Comparison of ENCODE assay signal across 9 cellular contexts in the genomic region with DNA sequence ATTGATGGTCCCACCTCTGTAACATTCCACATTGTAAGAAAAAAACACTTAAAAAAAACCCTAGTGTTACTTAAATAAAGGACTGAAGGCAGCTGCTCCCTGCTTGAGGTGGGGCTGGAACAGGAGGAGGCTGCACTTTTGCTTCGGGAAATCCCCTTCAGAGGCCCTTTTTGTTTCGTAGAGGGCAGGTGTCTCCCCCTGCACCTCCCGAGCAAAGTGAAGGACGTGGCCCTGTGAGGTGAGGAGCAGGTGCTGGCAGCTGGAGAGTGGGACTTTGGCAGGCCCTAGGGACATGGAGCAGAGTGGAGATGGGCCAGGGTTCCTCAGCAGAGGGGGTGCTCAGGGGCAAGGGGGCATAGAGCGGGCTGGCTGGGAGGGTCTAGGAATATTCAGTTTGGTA. TPM values are rescaled to one million over a fixed set of nuclear protein-coding genes. Genes with fewer than 3 reads are reported as not detected.
DNase-seq lines count a peak whose midpoint lies in the region; ATAC-seq and TF ChIP-seq lines count a peak whose summit lies in the region.
"Had no signal": no experiment of that assay in that cellular context is flagged by ENCODE, and none has a peak within 500 bp of the region (broad histone marks: within the 10 kb centered on the region; RNA-seq: fewer than 3 reads in every experiment).

No MANE protein-coding gene starts in this region.

- in situ Hi-C loops in IMR-90 (cut with MboI; ENCODE audit: low sequenced_read_pairs) = no loop called here

- H3K36me3 ChIP-seq in IMR-90 (ENCODE audit: control insufficient read depth, insufficient read depth, low read length) = no peaks in the 10 kb centered on the region
- H3K36me3 ChIP-seq in esophagus squamous epithelium = no peaks in the 10 kb centered on the region

- H3K27ac ChIP-seq in IMR-90 (ENCODE audit: insufficient read depth, low read length) (no peak overlapping the region), esophagus squamous epithelium (no peak overlapping the region)

- H3K4me3 ChIP-seq in IMR-90 (ENCODE audit: insufficient read depth, low read depth, low read length) = no peak overlapping the region
- no peak overlapping the region for H3K4me3 ChIP-seq in esophagus squamous epithelium

- no peaks in the 10 kb centered on the region; the same call in 1 of the 2 replicates for H3K9me1 ChIP-seq in IMR-90 (ENCODE audit: insufficient read depth, low read length)

- H3K4me1 Mint-ChIP-seq in activated naive CD8-positive, alpha-beta T cell treated with anti-CD3 and anti-CD28 coated beads, Interleukin-2, amount 50 U/mL, for 24 hours = peaks cover 27% of the 10 kb centered on the region
- no peaks in the 10 kb centered on the region for H3K4me1 Mint-ChIP-seq in Calu3 (ENCODE audit: low read depth, unreplicated experiment)

- H3K4ac ChIP-seq in IMR-90 (ENCODE audit: low read depth, low read length) = no peak overlapping the region

- TF ChIP-seq POLR2A in IMR-90 (IDR thresholded peaks at IDR 0.05; ENCODE audit: low read depth, low read length) (no peak), esophagus squamous epithelium (IDR thresholded peaks at IDR 0.05) (no peak)

- DNase-seq in GM10266 (ENCODE audit: extremely low spot score) = peak; percentile 75
- DNase-seq in IMR-90 = no peak
- peak; percentile 31 for DNase-seq in activated naive CD8-positive, alpha-beta T cell treated with anti-CD3 and anti-CD28 coated beads, Interleukin-2, amount 50 U/mL, for 24 hours
- no peak for DNase-seq in retina
- no peak for DNase-seq in esophagus squamous epithelium (lab: John Stamatoyannopoulos, UW)
- no peak for DNase-seq in Calu3
- DNase-seq in NCI-H446 (lab: John Stamatoyannopoulos, UW) = no peak

- no peak overlapping the region for H4K91ac ChIP-seq in IMR-90 (ENCODE audit: insufficient read depth, low read depth, low read length)

- H3K27me3 ChIP-seq in IMR-90 (ENCODE audit: control insufficient read depth, insufficient read depth, low read length) = peaks cover 43% of the 10 kb centered on the region
- no peaks in the 10 kb centered on the region for H3K27me3 ChIP-seq in esophagus squamous epithelium

- no peak for TF ChIP-seq RAD21 in IMR-90 (IDR thresholded peaks at IDR 0.05; ENCODE audit: low read length)

- ATAC-seq in GM19397 (IDR thresholded peaks at IDR 0.05; ENCODE audit: unreplicated experiment) (peak; percentile 51), IMR-90 (ENCODE audit: low read depth) (no peak)
- peak; percentile 60 for ATAC-seq in activated naive CD8-positive, alpha-beta T cell treated with anti-CD3 and anti-CD28 coated beads, Interleukin-2, amount 50 U/mL, for 24 hours

- BruUV-seq in IMR-90 (replicated peaks; lab: Mats Ljungman, UMichigan) (no TSS peak), Calu3 (replicated peaks; lab: Mats Ljungman, UMichigan) (no TSS peak)

- no peak overlapping the region for H2AK5ac ChIP-seq in IMR-90 (ENCODE audit: low read depth, low read length)

- H2BK20ac ChIP-seq in IMR-90 (ENCODE audit: low read depth, low read length) = no peak overlapping the region

- dilution Hi-C loops in IMR-90 (cut with HindIII; ENCODE audit: low sequenced_read_pairs, unreplicated experiment) = no loop called here

- peaks cover 8% of the 10 kb centered on the region for H3K9me3 ChIP-seq in IMR-90 (ENCODE audit: control insufficient read depth, insufficient read depth, low read length)
- no peaks in the 10 kb centered on the region for H3K9me3 ChIP-seq in esophagus squamous epithelium

- no peak overlapping the region for H3K4me3 Mint-ChIP-seq in activated naive CD8-positive, alpha-beta T cell treated with anti-CD3 and anti-CD28 coated beads, Interleukin-2, amount 50 U/mL, for 24 hours
- no peak overlapping the region for H3K4me3 Mint-ChIP-seq in Calu3 (ENCODE audit: low read depth, unreplicated experiment)

- no CpG with 5 or more reads among the region's 5 CpGs for WGBS in IMR-90 (ENCODE audit: extremely low coverage in 2 of 2, insufficient read length in 1 of 2), 2 experiments
- WGBS in esophagus squamous epithelium, 2 donors = 43 to 51% methylated on average over 4 of the region's 5 CpGs

- H3K9me3 Mint-ChIP-seq in activated naive CD8-positive, alpha-beta T cell treated with anti-CD3 and anti-CD28 coated beads, Interleukin-2, amount 50 U/mL, for 24 hours = no peaks in the 10 kb centered on the region
- no peaks in the 10 kb centered on the region for H3K9me3 Mint-ChIP-seq in Calu3 (ENCODE audit: low read depth, unreplicated experiment)
- H3K9me3 Mint-ChIP-seq: IgD-negative memory B cell had no signal

- no peaks in the 10 kb centered on the region for H3K79me1 ChIP-seq in IMR-90 (ENCODE audit: low read depth in 1 of 2, low read length in 2 of 2)

- no peak overlapping the region for H3K4me2 ChIP-seq in IMR-90 (ENCODE audit: low read depth, low read length)

- H2BK120ac ChIP-seq in IMR-90 (ENCODE audit: low read depth, low read length) = no peak overlapping the region

- POLR2A ChIA-PET in IMR-90 (lab: Charles Lee; ENCODE audit: unreplicated experiment) = no interaction called here

- no peak overlapping the region for H3K23ac ChIP-seq in IMR-90 (ENCODE audit: low read depth, low read length)

- intact Hi-C loops in IMR-90 (cut with micrococcal nuclease) = no loop called here
- intact Hi-C loops in esophagus squamous epithelium (cut with DNase I) = no loop called here
- intact Hi-C loops in Calu3 (cut with micrococcal nuclease; ENCODE audit: unreplicated experiment) = no loop called here

- no peak overlapping the region for H2BK15ac ChIP-seq in IMR-90 (ENCODE audit: low read depth, low read length)

- H3K36me3 Mint-ChIP-seq in activated naive CD8-positive, alpha-beta T cell treated with anti-CD3 and anti-CD28 coated beads, Interleukin-2, amount 50 U/mL, for 24 hours (ENCODE audit: low read depth) = no peaks in the 10 kb centered on the region
- H3K36me3 Mint-ChIP-seq in Calu3 (ENCODE audit: insufficient read depth, unreplicated experiment) = no peaks in the 10 kb centered on the region

- H3K18ac ChIP-seq in IMR-90 (ENCODE audit: low read depth, low read length) = no peak overlapping the region

- no peak overlapping the region for H3K14ac ChIP-seq in IMR-90 (replicated peaks; ENCODE audit: low read depth, low read length)

- H3K27ac Mint-ChIP-seq in activated naive CD8-positive, alpha-beta T cell treated with anti-CD3 and anti-CD28 coated beads, Interleukin-2, amount 50 U/mL, for 24 hours = no peak overlapping the region
- no peak overlapping the region for H3K27ac Mint-ChIP-seq in Calu3 (ENCODE audit: unreplicated experiment)
- H3K27ac Mint-ChIP-seq: IgD-negative memory B cell had no signal

- peak overlapping the region; percentile 43 for H2AFZ ChIP-seq in IMR-90 (replicated peaks; ENCODE audit: low read length, poor library complexity)

- H4K5ac ChIP-seq in IMR-90 (ENCODE audit: low read depth, low read length) = no peak overlapping the region

- CTCF ChIA-PET in IMR-90 (lab: Yijun Ruan, JAX) (no interaction called here), Calu3 (lab: Charles Lee) (no interaction called here)

- H3K4me1 ChIP-seq in IMR-90 (ENCODE audit: control insufficient read depth, insufficient read depth, low read length) (no peaks in the 10 kb centered on the region), esophagus squamous epithelium (peaks cover 3 to 24% (median 7%) of the 10 kb centered on the region in 3 donors)

- H4K8ac ChIP-seq in IMR-90 (ENCODE audit: low read depth in 2 of 2, low read length in 2 of 2) = no peak overlapping the region

- no peak overlapping the region for H2AK9ac ChIP-seq in IMR-90 (replicated peaks; ENCODE audit: low read depth, low read length, poor library complexity)

- H3K27me3 Mint-ChIP-seq in activated naive CD8-positive, alpha-beta T cell treated with anti-CD3 and anti-CD28 coated beads, Interleukin-2, amount 50 U/mL, for 24 hours = peaks cover 13% of the 10 kb centered on the region
- peaks cover under 1% of the 10 kb centered on the region for H3K27me3 Mint-ChIP-seq in Calu3 (ENCODE audit: unreplicated experiment)
- H3K27me3 Mint-ChIP-seq: IgD-negative memory B cell had no signal

- TF ChIP-seq CTCF in GM10266 (IDR thresholded peaks at IDR 0.05; ENCODE audit: control insufficient read depth, insufficient read depth, low read depth, missing control alignments) (no peak), IMR-90 (conservative IDR thresholded peaks at IDR 0.05; ENCODE audit: low read depth, low read length) (no peak), esophagus squamous epithelium (IDR thresholded peaks at IDR 0.05) (no peak), Calu3 (IDR thresholded peaks at IDR 0.05; ENCODE audit: unreplicated experiment) (no peak)

- no peak overlapping the region for H2BK5ac ChIP-seq in IMR-90 (ENCODE audit: low read depth, low read length, poor library complexity, severe bottlenecking)

- H4K20me1 ChIP-seq in IMR-90 (ENCODE audit: insufficient read depth, low read length) = no peaks in the 10 kb centered on the region

- no peak overlapping the region for H3K9ac ChIP-seq in IMR-90 (ENCODE audit: low read depth, low read length)

- H3K56ac ChIP-seq in IMR-90 (ENCODE audit: extremely low read depth, insufficient read depth, low read length) = no peak overlapping the region

TF ChIP-seq in IMR-90, 13 proteins besides CTCF, POLR2A, EP300 and RAD21 (continues in another document):
- TF ChIP-seq CEBPB (IDR thresholded peaks at IDR 0.05; ENCODE audit: low read depth, low read length) (no peak), CHD1 (IDR thresholded peaks at IDR 0.05; ENCODE audit: low read depth, low read length) (no peak), MAZ (IDR thresholded peaks at IDR 0.05; ENCODE audit: borderline replicate concordance, low read depth, low read length) (no peak), RFX5 (IDR thresholded peaks at IDR 0.05; ENCODE audit: low read depth, low read length) (no peak), BHLHE40 (IDR thresholded peaks at IDR 0.05; ENCODE audit: low read depth, low read length) (no peak), MXI1 (IDR thresholded peaks at IDR 0.05; ENCODE audit: borderline replicate concordance, low read depth, low read length) (no peak), SMC3 (IDR thresholded peaks at IDR 0.05; ENCODE audit: low read depth, low read length) (no peak), NFE2L2 (IDR thresholded peaks at IDR 0.05; ENCODE audit: low read depth, low read length) (no peak), RCOR1 (IDR thresholded peaks at IDR 0.05; ENCODE audit: insufficient replicate concordance, low read length) (no peak), MAFK (IDR thresholded peaks at IDR 0.05; ENCODE audit: low read depth, low read length) (no peak)

RNA-seq across cellular contexts. Expression of gene WNT4, which starts 33.4 kb away (rescaled TPM):
- not detected in 2 replicates for total RNA-seq in IMR-90 (2012; rRNA removed)
- polyA plus RNA-seq in IMR-90 (2012; rRNA removed) = not detected in 2 replicates
- polyA plus RNA-seq in IMR-90 (2012; cell fraction: cytosol; rRNA removed) = 0.01 TPM in 1 of 2 replicates, not detected in the other
- polyA plus RNA-seq in IMR-90 (2012; cell fraction: nucleus; rRNA removed; ENCODE audit: low replicate concordance) = not detected in 2 replicates
- total RNA-seq in esophagus squamous epithelium = 10 to 100 TPM in 1 of 4 donors, 1 to 10 TPM in 3; 4.8 to 11.9 (median 6.6) TPM
- total RNA-seq in Calu3 (2022) = 1.9 and 2.4 TPM in 2 replicates
- polyA plus RNA-seq: IgD-negative memory B cell had no signal

Comparison
In these comparisons a context has a peak if more than half of its experiments do, and no peak if none do; other contexts are left out.
1. DNase-seq: peak in GM10266 (single experiment) and activated naive CD8-positive, alpha-beta T cell treated with anti-CD3 and anti-CD28 coated beads, Interleukin-2, amount 50 U/mL, for 24 hours (single experiment); none in IMR-90 (single experiment), retina (single experiment), esophagus squamous epithelium (single experiment), Calu3 (single experiment) and NCI-H446 (0 of 2).